In the genomic region with DNA sequence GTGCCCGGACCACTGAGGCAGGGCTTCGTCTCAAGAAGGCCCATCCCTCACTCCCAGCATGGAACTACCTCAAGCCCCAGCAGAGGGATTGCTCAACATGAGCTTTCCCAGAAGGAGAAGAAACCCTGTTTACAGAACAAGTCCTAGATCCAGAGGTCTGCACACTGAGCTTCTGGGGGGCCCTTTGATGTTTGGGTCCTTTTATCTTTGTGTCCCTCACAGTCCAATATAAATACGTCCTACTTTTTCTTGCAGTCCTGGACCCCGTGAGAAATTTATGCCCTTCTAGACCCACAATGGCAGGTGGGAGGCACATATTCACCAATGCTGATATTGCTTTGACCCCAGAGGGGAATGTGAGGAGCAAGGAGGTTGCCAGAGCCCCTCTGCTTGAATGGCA, we compare ENCODE assay signal across 16 cellular contexts.
"Had no signal": no experiment of that assay in that cellular context is flagged by ENCODE, and none has a peak within 500 bp of the region (broad histone marks: within the 10 kb centered on the region; RNA-seq: fewer than 3 reads in every experiment).

No MANE protein-coding gene starts in this region.

- H3K27ac ChIP-seq: dorsolateral prefrontal cortex, right atrium auricular region, upper lobe of right lung, vagina had no signal

- H3K4me3 ChIP-seq: dorsolateral prefrontal cortex, lung, right atrium auricular region, upper lobe of right lung, vagina had no signal

- H3K4me1 ChIP-seq: right atrium auricular region, upper lobe of right lung, vagina had no signal

- H3K27ac Mint-ChIP-seq: naive thymus-derived CD4-positive, alpha-beta T cell had no signal

- H3K9me3 Mint-ChIP-seq: naive thymus-derived CD4-positive, alpha-beta T cell had no signal

- ATAC-seq: left colon; left ventricle myocardium superior; naive thymus-derived CD4-positive, alpha-beta T cell; upper lobe of right lung had no signal

- H3K27me3 ChIP-seq: right atrium auricular region, vagina had no signal

- DNase-seq: cortex of kidney; dorsolateral prefrontal cortex; effector CD8-positive, alpha-beta T cell; foreskin melanocyte; head of caudate nucleus; hippocampal formation; left colon; left ventricle myocardium superior; mesenchymal stem cell; naive thymus-derived CD4-positive, alpha-beta T cell; stimulated activated CD4-positive, alpha-beta T cell treated with anti-CD3 and anti-CD28 coated beads, Interleukin-12 subunit alpha, Interleukin-12 subunit beta, amount 100 ng/mL, for 4 hours; stimulated activated naive CD4-positive, alpha-beta T cell; upper lobe of right lung had no signal

- H3K4me1 Mint-ChIP-seq: naive thymus-derived CD4-positive, alpha-beta T cell had no signal

- H3K4me3 Mint-ChIP-seq: naive thymus-derived CD4-positive, alpha-beta T cell had no signal

- H3K9me3 ChIP-seq: right atrium auricular region, upper lobe of right lung, vagina had no signal

- H3K36me3 ChIP-seq: right atrium auricular region, upper lobe of right lung, vagina had no signal
